17 cellular contexts compared by ENCODE assay signal in the genomic region with DNA sequence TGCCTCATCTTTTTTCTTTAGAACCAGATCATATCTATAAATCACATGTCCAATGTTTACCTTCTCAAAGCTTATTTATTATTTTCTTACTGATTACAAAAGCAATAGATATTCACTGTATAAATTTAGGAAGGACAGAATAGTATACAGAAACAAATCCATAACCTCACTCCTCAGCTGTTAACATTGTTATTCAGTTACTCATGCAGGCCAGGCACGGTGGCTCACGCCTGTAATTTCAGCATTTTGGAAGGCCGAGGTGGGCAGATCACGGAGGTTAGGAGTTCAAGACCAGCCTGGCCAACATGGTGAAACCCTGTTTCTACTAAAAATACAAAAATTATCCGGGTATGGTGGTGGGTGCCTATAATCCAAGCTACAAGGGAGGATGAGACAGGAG. TPM values are rescaled to one million over a fixed set of nuclear protein-coding genes. Genes with fewer than 3 reads are reported as not detected.
DNase-seq lines count a peak whose midpoint lies in the region; ATAC-seq and TF ChIP-seq lines count a peak whose summit lies in the region.
"Had no signal": no experiment of that assay in that cellular context is flagged by ENCODE, and none has a peak within 500 bp of the region (broad histone marks: within the 10 kb centered on the region; RNA-seq: fewer than 3 reads in every experiment).

No MANE protein-coding gene starts in this region.

- intact Hi-C loops in Right ventricle myocardium superior (cut with DNase I): no loop called here

- H3K4me1 ChIP-seq in right atrium auricular region (peaks cover 3 to 97% of the 10 kb centered on the region in 2 donors), rectal smooth muscle tissue (ENCODE audit: control insufficient read depth, insufficient read depth, low read length) (peaks cover 45% of the 10 kb centered on the region)
- H3K4me1 ChIP-seq in effector memory CD4-positive, alpha-beta T cell (ENCODE audit: control insufficient read depth, insufficient read depth, low read length, poor library complexity, severe bottlenecking): no peaks in the 10 kb centered on the region

- peaks cover 53% of the 10 kb centered on the region for H3K36me3 ChIP-seq in right atrium auricular region
- peaks cover 2% of the 10 kb centered on the region for H3K36me3 ChIP-seq in rectal smooth muscle tissue (ENCODE audit: control insufficient read depth, insufficient read depth, low read length)
- no peaks in the 10 kb centered on the region for H3K36me3 ChIP-seq in effector memory CD4-positive, alpha-beta T cell (ENCODE audit: control insufficient read depth, insufficient read depth, low read length)

- no peak overlapping the region for H3K4me3 ChIP-seq in right atrium auricular region
- no peak overlapping the region for H3K4me3 ChIP-seq in fibroblast of villous mesenchyme (ENCODE audit: low read depth, low read length)
- no peak overlapping the region for H3K4me3 ChIP-seq in rectal smooth muscle tissue (ENCODE audit: low read length)
- H3K4me3 ChIP-seq in effector memory CD4-positive, alpha-beta T cell (ENCODE audit: insufficient read depth, low read depth, low read length, poor library complexity, severe bottlenecking): no peak overlapping the region
- H3K4me3 ChIP-seq: breast epithelium, SK-N-MC had no signal

- TF ChIP-seq CTCF in right atrium auricular region (IDR thresholded peaks at IDR 0.05) (no peak), fibroblast of villous mesenchyme (IDR thresholded peaks at IDR 0.05; ENCODE audit: insufficient read depth, low read depth, low read length) (no peak)

- H3K9ac ChIP-seq in rectal smooth muscle tissue (ENCODE audit: low read length): no peak overlapping the region
- H3K9ac ChIP-seq: KMS-11 had no signal

- no peaks in the 10 kb centered on the region for H3K27me3 ChIP-seq in right atrium auricular region
- H3K27me3 ChIP-seq in rectal smooth muscle tissue (ENCODE audit: control insufficient read depth, insufficient read depth, low read length): no peaks in the 10 kb centered on the region
- no peaks in the 10 kb centered on the region for H3K27me3 ChIP-seq in effector memory CD4-positive, alpha-beta T cell (replicated peaks; ENCODE audit: control insufficient read depth, insufficient read depth, low read length, poor library complexity, severe bottlenecking)
- H3K27me3 ChIP-seq: breast epithelium had no signal

- DNase-seq in right atrium auricular region (ENCODE audit: low spot score) (no peak), Right ventricle myocardium superior (no peak), fibroblast of villous mesenchyme (ENCODE audit: low read depth) (peak; percentile 64), OCI-M2 (lab: John Stamatoyannopoulos, UW; ENCODE audit: unreplicated experiment) (no peak), NCI-H1694 (lab: John Stamatoyannopoulos, UW) (no peak), NCI-H226 (no peak)
- DNase-seq in effector memory CD4-positive, alpha-beta T cell: no peak
- DNase-seq: activated naive CD8-positive, alpha-beta T cell treated with anti-CD3 and anti-CD28 coated beads for 36 hours; activated T-cell treated with anti-CD3 and anti-CD28 coated beads, Interleukin-2, amount 50 U/mL, for 48 hours; NCI-H1092; NCI-H748 treated with DMSO at 0.1 percent for 48 hours; stimulated activated CD4-positive, alpha-beta T cell treated with anti-CD3 and anti-CD28 coated beads, Interleukin-15, amount 100 ng/mL, for 24 hours; stimulated activated naive CD4-positive, alpha-beta T cell treated with Interleukin-2 at 50 U/mL for 16 hours had no signal

- H3K27ac ChIP-seq in right atrium auricular region (peak overlapping the region; percentile 95 to 98), rectal smooth muscle tissue (ENCODE audit: low read depth, low read length) (peak overlapping the region; percentile 0)
- H3K27ac ChIP-seq in effector memory CD4-positive, alpha-beta T cell (ENCODE audit: insufficient read depth, low read length, poor library complexity, severe bottlenecking): no peak overlapping the region
- H3K27ac ChIP-seq: KMS-11, SK-N-MC had no signal

- ATAC-seq in Right ventricle myocardium superior (ENCODE audit: poor library complexity): no peak

- no peaks in the 10 kb centered on the region for H3K9me3 ChIP-seq in right atrium auricular region
- no peaks in the 10 kb centered on the region for H3K9me3 ChIP-seq in effector memory CD4-positive, alpha-beta T cell (ENCODE audit: control insufficient read depth, low read length)
- H3K9me3 ChIP-seq: breast epithelium had no signal

RNA-seq across cellular contexts. Expression of a gene that starts 15.3 kb away (rescaled TPM):
- 100 to 1,000 TPM; 152 to 173 TPM for total RNA-seq in right atrium auricular region
- 155 TPM for total RNA-seq in Right ventricle myocardium superior
- 118 and 168 TPM in 2 replicates for total RNA-seq in fibroblast of villous mesenchyme
